Comparison of ENCODE assay signal across 17 cellular contexts in the genomic region with DNA sequence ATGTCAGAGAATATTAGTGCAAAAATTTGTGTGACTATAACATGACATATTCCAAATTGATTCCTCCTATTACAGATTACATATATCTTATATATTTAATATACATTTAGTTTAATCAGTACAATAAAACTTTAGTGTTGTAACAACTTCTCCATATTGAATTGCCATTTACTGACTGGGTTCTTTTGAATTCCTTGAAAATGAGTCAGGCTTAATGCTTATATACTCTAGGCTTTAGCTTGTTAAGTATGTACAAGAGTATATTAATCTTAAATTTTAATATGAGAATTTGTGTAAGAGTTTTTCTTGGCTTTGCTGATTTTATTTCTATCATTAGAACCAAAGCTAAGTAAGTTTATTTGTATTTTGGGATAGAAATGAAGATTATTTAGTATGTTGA. TPM values are rescaled to one million over a fixed set of nuclear protein-coding genes. Genes with fewer than 3 reads are reported as not detected.
A peak's percentile ranks its signal among the peaks of the same experiment; 100 is the strongest.
DNase-seq lines count a peak whose midpoint lies in the region; ATAC-seq, FAIRE-seq and TF ChIP-seq lines count a peak whose summit lies in the region.
"Had no signal": no experiment of that assay in that cellular context is flagged by ENCODE, and none has a peak within 500 bp of the region (broad histone marks: within the 10 kb centered on the region; RNA-seq: fewer than 3 reads in every experiment).

No MANE protein-coding gene starts in this region.

- H3K4me1 Mint-ChIP-seq in chondrocyte (ENCODE audit: low read depth): peaks cover 26% of the 10 kb centered on the region

- ATAC-seq in PC-3: no peak
- ATAC-seq in HG03025 (IDR thresholded peaks at IDR 0.05; ENCODE audit: low FRiP score, unreplicated experiment): no peak
- ATAC-seq: K562 had no signal

- H3K9me2 ChIP-seq in PC-3 (replicated peaks; ENCODE audit: low read length): no peaks in the 10 kb centered on the region

- no peaks in the 10 kb centered on the region for H3K27me3 Mint-ChIP-seq in chondrocyte (ENCODE audit: low read depth)
- H3K27me3 Mint-ChIP-seq: CD4-positive, CD25-positive, alpha-beta regulatory T cell had no signal

- H3K9me3 Mint-ChIP-seq in chondrocyte (ENCODE audit: low read depth): peaks cover 14% of the 10 kb centered on the region

- H3K4me3 Mint-ChIP-seq in chondrocyte (ENCODE audit: unreplicated experiment): no peak overlapping the region
- H3K4me3 Mint-ChIP-seq: CD4-positive, CD25-positive, alpha-beta regulatory T cell had no signal

- no peak overlapping the region for H3K27ac Mint-ChIP-seq in chondrocyte (ENCODE audit: unreplicated experiment)
- H3K27ac Mint-ChIP-seq: CD4-positive, CD25-positive, alpha-beta regulatory T cell had no signal

- peak; percentile 8 for FAIRE-seq in endometrium (lab: Jason Lieb, UNC)
- FAIRE-seq: GM12891, K562 had no signal

- no peaks in the 10 kb centered on the region for H3K79me2 ChIP-seq in PC-3 (ENCODE audit: low read length)
- peaks cover 19% of the 10 kb centered on the region for H3K79me2 ChIP-seq in osteoblast (ENCODE audit: insufficient read depth, low read length)

- no peaks in the 10 kb centered on the region for H3F3A ChIP-seq in PC-3 (ENCODE audit: low read length, unreplicated experiment)

- H3K27me3 ChIP-seq in PC-3 (ENCODE audit: low read length) (no peaks in the 10 kb centered on the region), osteoblast (ENCODE audit: insufficient read depth, low read length) (no peaks in the 10 kb centered on the region)

- BruUV-seq in PC-3 (replicated peaks; lab: Mats Ljungman, UMichigan): no TSS peak

- no peak overlapping the region for H3K4me3 ChIP-seq in PC-3 (ENCODE audit: low read length)
- no peak overlapping the region for H3K4me3 ChIP-seq in osteoblast (ENCODE audit: insufficient read depth, low read length)
- H3K4me3 ChIP-seq: K562 had no signal

- H3K27ac ChIP-seq in PC-3 (ENCODE audit: low read length): no peak overlapping the region
- no peak overlapping the region for H3K27ac ChIP-seq in osteoblast (ENCODE audit: low read depth, low read length)

- DNase-seq in HCEC 1CT: peak; percentile 55
- peak; percentile 5 for DNase-seq in PC-3
- peak; percentile 25 for DNase-seq in osteoblast (ENCODE audit: insufficient read length, low spot score, missing footprints)
- no peak for DNase-seq in cerebellar cortex (ENCODE audit: low spot score)
- DNase-seq in chondrocyte (ENCODE audit: low spot score): no peak
- DNase-seq: CD4-positive, CD25-positive, alpha-beta regulatory T cell; NCI-H1105 treated with DMSO at 0.1 percent for 48 hours; NCI-H2081; NCI-H2171; NCI-H524 treated with DMSO at 0.1 percent for 48 hours; NCI-H82; SHP77; SW 1271 had no signal

- CTCF ChIA-PET in PC-3 (lab: Charles Lee): no interaction called here

- TF ChIP-seq CTCF in PC-3 (conservative IDR thresholded peaks at IDR 0.05; ENCODE audit: low read depth, low read length): no peak
- no peak for TF ChIP-seq CTCF in osteoblast (IDR thresholded peaks at IDR 0.05; ENCODE audit: extremely low read depth, low read depth, low read length)
- no peak for TF ChIP-seq CTCF in chondrocyte (IDR thresholded peaks at IDR 0.05)

- H3K36me3 Mint-ChIP-seq in chondrocyte (ENCODE audit: low read depth): peaks cover 6% of the 10 kb centered on the region

- H3K4me1 ChIP-seq in PC-3 (ENCODE audit: insufficient read depth, low read length) (peaks cover 12% of the 10 kb centered on the region), osteoblast (ENCODE audit: insufficient read depth, low read length) (no peaks in the 10 kb centered on the region)

- H3K9me3 ChIP-seq in PC-3 (ENCODE audit: low read length): no peaks in the 10 kb centered on the region
- no peaks in the 10 kb centered on the region for H3K9me3 ChIP-seq in osteoblast (ENCODE audit: low read depth, low read length)

- H4K20me1 ChIP-seq in PC-3 (ENCODE audit: low read length) (no peaks in the 10 kb centered on the region), osteoblast (ENCODE audit: insufficient read depth, low read length) (no peaks in the 10 kb centered on the region)

- H3K36me3 ChIP-seq in PC-3 (ENCODE audit: low read depth, low read length) (no peaks in the 10 kb centered on the region), osteoblast (ENCODE audit: insufficient read depth, low read length) (no peaks in the 10 kb centered on the region)

- H3K4me2 ChIP-seq in PC-3 (ENCODE audit: low read length) (no peak overlapping the region), osteoblast (ENCODE audit: insufficient read depth, low read length) (no peak overlapping the region)

- POLR2A ChIA-PET in PC-3 (lab: Charles Lee; ENCODE audit: unreplicated experiment): no interaction called here

- intact Hi-C loops in PC-3 (cut with micrococcal nuclease): no loop called here

- H2AFZ ChIP-seq in PC-3 (ENCODE audit: low read length): no peak overlapping the region
- H2AFZ ChIP-seq in osteoblast (ENCODE audit: low read length): no peak overlapping the region

- no peak overlapping the region for H3K9ac ChIP-seq in PC-3 (ENCODE audit: low read length)

RNA-seq across cellular contexts. Expression of gene XPR1, which starts 40.3 kb away (rescaled TPM):
- total RNA-seq in PC-3 (2014; rRNA removed) (7.3 and 8.2 TPM in 2 replicates), osteoblast (25.7 and 36.2 TPM in 2 replicates), chondrocyte (24.2 to 32.4 TPM (median 24.9 TPM) in 3 replicates)

Comparison
In these comparisons a context has a peak if more than half of its experiments do, and no peak if none do; other contexts are left out.
1. DNase-seq: peak in HCEC 1CT (single experiment), PC-3 (single experiment) and osteoblast (single experiment); none in cerebellar cortex (single experiment) and chondrocyte (single experiment).